In the genomic region with DNA sequence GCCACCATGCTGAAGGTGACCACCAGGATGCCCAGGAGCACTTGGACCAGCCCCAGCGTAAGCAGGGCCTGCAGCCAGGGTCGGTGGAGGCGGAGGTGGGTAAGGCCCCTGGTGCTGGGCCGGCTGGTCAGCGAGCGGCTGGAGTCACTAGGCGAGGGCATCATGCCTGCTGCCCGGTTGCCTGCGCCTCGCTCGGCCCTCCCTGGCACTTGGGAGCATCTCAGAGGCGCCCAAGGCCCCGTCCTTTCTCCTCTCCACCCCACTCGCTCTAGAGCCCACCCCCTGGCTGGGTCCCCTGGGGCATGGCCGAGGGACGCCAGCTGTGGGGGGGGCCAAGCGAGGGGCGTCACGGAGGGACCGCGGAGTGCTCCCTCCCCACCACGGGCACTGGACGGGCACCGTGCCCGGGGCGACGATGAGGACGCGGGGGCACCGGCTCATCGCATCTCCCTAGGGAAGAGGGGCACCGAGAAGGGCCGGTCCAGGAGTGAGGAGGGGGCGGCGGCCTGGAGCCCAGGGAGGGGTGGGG, we compare ENCODE assay signal across 7 cellular contexts. TPM values are rescaled to one million over a fixed set of nuclear protein-coding genes. Genes with fewer than 3 reads are reported as not detected.
DNase-seq lines count a peak whose midpoint lies in the region; ATAC-seq and TF ChIP-seq lines count a peak whose summit lies in the region.

No MANE protein-coding gene starts in this region.

- peak overlapping the region; percentile 97 for H3K4me3 Mint-ChIP-seq in endothelial cell (ENCODE audit: unreplicated experiment)
- peak overlapping the region; percentile 78 for H3K4me3 Mint-ChIP-seq in natural killer cell treated with Interleukin-12 subunit alpha and Interleukin-12 subunit beta and Interleukin-15 and Interleukin-18, amount 100 ng/mL, for 72 hours

- no peaks in the 10 kb centered on the region for H3K9me3 ChIP-seq in OCI-LY3 (ENCODE audit: insufficient read depth, low read length)

- H3K4me1 ChIP-seq in OCI-LY3 (ENCODE audit: low read length), result peaks cover 20% of the 10 kb centered on the region

- H3K9me3 Mint-ChIP-seq in endothelial cell (ENCODE audit: unreplicated experiment), result no peaks in the 10 kb centered on the region
- no peaks in the 10 kb centered on the region for H3K9me3 Mint-ChIP-seq in natural killer cell treated with Interleukin-12 subunit alpha and Interleukin-12 subunit beta and Interleukin-15 and Interleukin-18, amount 100 ng/mL, for 72 hours

- no peaks in the 10 kb centered on the region for H3K27me3 ChIP-seq in OCI-LY3 (ENCODE audit: low read depth, low read length)

- no peak for ATAC-seq in natural killer cell treated with Interleukin-12 subunit alpha and Interleukin-12 subunit beta and Interleukin-15 and Interleukin-18, amount 100 ng/mL, for 72 hours

- H3K4me1 Mint-ChIP-seq in endothelial cell (ENCODE audit: unreplicated experiment), result peaks cover 33% of the 10 kb centered on the region
- peaks cover 15 to 32% of the 10 kb centered on the region in 2 donors for H3K4me1 Mint-ChIP-seq in natural killer cell treated with Interleukin-12 subunit alpha and Interleukin-12 subunit beta and Interleukin-15 and Interleukin-18, amount 100 ng/mL, for 72 hours (ENCODE audit: low read depth in 2 of 2)

- DNase-seq in GM10248 (ENCODE audit: extremely low spot score), result peak; percentile 34
- DNase-seq in endothelial cell (ENCODE audit: low spot score), result peak; percentile 14
- DNase-seq in natural killer cell treated with Interleukin-12 subunit alpha and Interleukin-12 subunit beta and Interleukin-15 and Interleukin-18, amount 100 ng/mL, for 72 hours (ENCODE audit: low spot score), result no peak
- no peak for DNase-seq in activated gamma-delta T cell treated with Interleukin-2 at 50 U/mL for 16 hours
- DNase-seq in HuH-7 (ENCODE audit: low spot score), result no peak
- no peak for DNase-seq in stimulated activated CD8-positive, alpha-beta memory T cell treated with anti-CD3 and anti-CD28 coated beads, Interleukin-4, amount 100 ng/mL, for 48 hours

- POLR2A ChIA-PET in GM10248 (lab: Yijun Ruan, JAX), result interaction anchor here (0.5 kb wide), 1 partner anchor 37 kb away, joined by 3 read pairs; no protein-coding TSS in a partner anchor

- H4K20me1 ChIP-seq in OCI-LY3 (ENCODE audit: insufficient read depth, low read length), result no peaks in the 10 kb centered on the region

- peak overlapping the region; percentile 13 for H3K27ac ChIP-seq in OCI-LY3 (ENCODE audit: low read length)

- H2AFZ ChIP-seq in OCI-LY3 (ENCODE audit: low read depth, low read length), result peak overlapping the region; percentile 3; the same call in 1 of the 2 replicates

- H3K27me3 Mint-ChIP-seq in endothelial cell (ENCODE audit: unreplicated experiment), result peaks cover 13% of the 10 kb centered on the region
- no peaks in the 10 kb centered on the region for H3K27me3 Mint-ChIP-seq in natural killer cell treated with Interleukin-12 subunit alpha and Interleukin-12 subunit beta and Interleukin-15 and Interleukin-18, amount 100 ng/mL, for 72 hours

- peaks cover 23% of the 10 kb centered on the region for H3K36me3 Mint-ChIP-seq in endothelial cell (ENCODE audit: low read depth, unreplicated experiment)
- peaks cover 8% of the 10 kb centered on the region for H3K36me3 Mint-ChIP-seq in natural killer cell treated with Interleukin-12 subunit alpha and Interleukin-12 subunit beta and Interleukin-15 and Interleukin-18, amount 100 ng/mL, for 72 hours

- peaks cover 5% of the 10 kb centered on the region; the same call in 1 of the 2 replicates for H3K79me2 ChIP-seq in OCI-LY3 (ENCODE audit: low read length)

- H3K9ac ChIP-seq in OCI-LY3 (ENCODE audit: low read length), result peak overlapping the region; percentile 68

- peak overlapping the region; percentile 83 for H3K4me3 ChIP-seq in OCI-LY3 (ENCODE audit: low read length)

- H3K27ac Mint-ChIP-seq in endothelial cell (ENCODE audit: unreplicated experiment), result peak overlapping the region; percentile 48
- H3K27ac Mint-ChIP-seq in natural killer cell treated with Interleukin-12 subunit alpha and Interleukin-12 subunit beta and Interleukin-15 and Interleukin-18, amount 100 ng/mL, for 72 hours, result peak overlapping the region; percentile 47 to 49

- no peak for TF ChIP-seq CTCF in GM10248 (IDR thresholded peaks at IDR 0.05; ENCODE audit: control extremely low read depth, extremely low read depth, low read depth, missing control alignments)
- no peak for TF ChIP-seq CTCF in OCI-LY3 (IDR thresholded peaks at IDR 0.05; ENCODE audit: low read depth, low read length)
- TF ChIP-seq CTCF in endothelial cell (IDR thresholded peaks at IDR 0.05; ENCODE audit: unreplicated experiment), result no peak

- H3K36me3 ChIP-seq in OCI-LY3 (replicated peaks; ENCODE audit: low read depth, low read length), result peaks cover 20% of the 10 kb centered on the region

- CTCF ChIA-PET in GM10248 (lab: Yijun Ruan, JAX), result no interaction called here

- peak overlapping the region; percentile 89 for H3K4me2 ChIP-seq in OCI-LY3 (ENCODE audit: low read length)

RNA-seq across cellular contexts. Expression of a gene that starts 0.5 kb away (rescaled TPM):
- 54.1 TPM for total RNA-seq in endothelial cell (ENCODE audit: unreplicated experiment)
- 10 to 100 TPM; 12.3 to 38.0 TPM for total RNA-seq in natural killer cell treated with Interleukin-12 subunit alpha and Interleukin-12 subunit beta and Interleukin-15 and Interleukin-18, amount 100 ng/mL, for 72 hours

RNA-seq across cellular contexts. Expression of a gene that starts 7.4 kb away (rescaled TPM):
- 54.9 TPM for total RNA-seq in endothelial cell (ENCODE audit: unreplicated experiment)
- total RNA-seq in natural killer cell treated with Interleukin-12 subunit alpha and Interleukin-12 subunit beta and Interleukin-15 and Interleukin-18, amount 100 ng/mL, for 72 hours, result 100 to 1,000 TPM; 134 to 169 TPM

RNA-seq across cellular contexts. Expression of a gene that starts 18.5 kb away (rescaled TPM):
- 62.8 TPM for total RNA-seq in endothelial cell (ENCODE audit: unreplicated experiment)
- total RNA-seq in natural killer cell treated with Interleukin-12 subunit alpha and Interleukin-12 subunit beta and Interleukin-15 and Interleukin-18, amount 100 ng/mL, for 72 hours, result 100 to 1,000 TPM in 1 of 2 donors, 10 to 100 TPM in 1; 77.1 to 117 TPM

RNA-seq across cellular contexts. Expression of a gene that starts 22.5 kb away (rescaled TPM):
- total RNA-seq in endothelial cell (ENCODE audit: unreplicated experiment), result 7.3 TPM
- total RNA-seq in natural killer cell treated with Interleukin-12 subunit alpha and Interleukin-12 subunit beta and Interleukin-15 and Interleukin-18, amount 100 ng/mL, for 72 hours, result 1 to 10 TPM; 2.0 to 4.7 TPM

RNA-seq across cellular contexts. Expression of a gene that starts 46.3 kb away (rescaled TPM):
- 38.8 TPM for total RNA-seq in endothelial cell (ENCODE audit: unreplicated experiment)
- 10 to 100 TPM; 42.6 to 53.0 TPM for total RNA-seq in natural killer cell treated with Interleukin-12 subunit alpha and Interleukin-12 subunit beta and Interleukin-15 and Interleukin-18, amount 100 ng/mL, for 72 hours

Comparison
In these comparisons a context has a peak if more than half of its experiments do, and no peak if none do; other contexts are left out.
1. DNase-seq: peak in GM10248 (single experiment) and endothelial cell (single experiment); none in natural killer cell treated with Interleukin-12 subunit alpha and Interleukin-12 subunit beta and Interleukin-15 and Interleukin-18, amount 100 ng/mL, for 72 hours (single experiment), activated gamma-delta T cell treated with Interleukin-2 at 50 U/mL for 16 hours (single experiment), HuH-7 (single experiment) and stimulated activated CD8-positive, alpha-beta memory T cell treated with anti-CD3 and anti-CD28 coated beads, Interleukin-4, amount 100 ng/mL, for 48 hours (single experiment).